15 cellular contexts compared by ENCODE assay signal in genomic region chr16:10600792-10601443, GRCh38. TPM values are rescaled to one million over a fixed set of nuclear protein-coding genes. Genes with fewer than 3 reads are reported as not detected.
DNase-seq lines count a peak whose midpoint lies in the region; ATAC-seq, FAIRE-seq and TF ChIP-seq lines count a peak whose summit lies in the region.
"Had no signal": no experiment of that assay in that cellular context is flagged by ENCODE, and none has a peak within 500 bp of the region (broad histone marks: within the 10 kb centered on the region; RNA-seq: fewer than 3 reads in every experiment).

No MANE protein-coding gene starts in this region.

- H4K5ac ChIP-seq in H9 (ENCODE audit: insufficient read length, low read depth, low read length): no peak overlapping the region

- H3K27ac Mint-ChIP-seq in H9: no peak overlapping the region; a peak in 1 of 7 replicates
- H3K27ac Mint-ChIP-seq: activated T-cell treated with anti-CD3 and anti-CD28 coated beads, Interleukin-2, amount 50 U/mL, for 24 hours; CD8-positive, alpha-beta T cell had no signal

- H3K9me3 ChIP-seq in H9 (ENCODE audit: control insufficient read depth, low read depth, low read length): no peaks in the 10 kb centered on the region
- no peaks in the 10 kb centered on the region for H3K9me3 ChIP-seq in pancreas
- H3K9me3 ChIP-seq: mucosa of descending colon had no signal

- H3K9me3 Mint-ChIP-seq in H9: no peaks in the 10 kb centered on the region; a peak in 1 of 5 replicates
- H3K9me3 Mint-ChIP-seq: activated T-cell treated with anti-CD3 and anti-CD28 coated beads, Interleukin-2, amount 50 U/mL, for 24 hours; CD8-positive, alpha-beta T cell had no signal

- no peak overlapping the region for H3K23ac ChIP-seq in H9 (ENCODE audit: insufficient read length, low read depth, low read length)

- no peak overlapping the region for H2AFZ ChIP-seq in H9 (ENCODE audit: low read length)

- peaks cover 4 to 13% of the 10 kb centered on the region in 2 experiments; a peak in 3 of 4 replicates for H3K4me1 Mint-ChIP-seq in H9

- H3K36me3 Mint-ChIP-seq in H9 (ENCODE audit: insufficient read depth in 1 of 3, low read depth in 3 of 3): no peaks in the 10 kb centered on the region
- H3K36me3 Mint-ChIP-seq: CD8-positive, alpha-beta T cell had no signal

- no peak overlapping the region for H3K14ac ChIP-seq in H9 (ENCODE audit: insufficient read depth, low read length)

- H3K4me3 ChIP-seq in fibroblast of the aortic adventitia (ENCODE audit: low read depth, low read length) (no peak overlapping the region), skeletal muscle cell (ENCODE audit: low read depth, low read length) (no peak overlapping the region), pancreas (no peak overlapping the region)
- H3K4me3 ChIP-seq: mucosa of descending colon had no signal

- no peak overlapping the region for H2BK120ac ChIP-seq in H9 (ENCODE audit: low read depth, low read length, poor library complexity, severe bottlenecking)

- H3K4me2 ChIP-seq in H9 (ENCODE audit: insufficient read depth, insufficient read length, low read length): no peak overlapping the region

- peaks cover 3% of the 10 kb centered on the region for H3K27me3 Mint-ChIP-seq in H9 (ENCODE audit: low read depth)

- H3K23me2 ChIP-seq in H9 (ENCODE audit: insufficient read length, low read depth, low read length, poor library complexity, severe bottlenecking): no peaks in the 10 kb centered on the region

- H2BK20ac ChIP-seq in H9 (ENCODE audit: low read depth, low read length, poor library complexity, severe bottlenecking): no peak overlapping the region

- FAIRE-seq in pancreas (lab: Jason Lieb, UNC): no peak
- FAIRE-seq: endothelial cell of umbilical vein had no signal

- H3K27ac ChIP-seq in H9 (ENCODE audit: insufficient read length, low read depth, low read length) (no peak overlapping the region), pancreas (no peak overlapping the region)

- H3K56ac ChIP-seq in H9 (ENCODE audit: insufficient read length, low read depth, low read length): no peak overlapping the region

- no peak overlapping the region for H3T11ph ChIP-seq in H9 (ENCODE audit: low read length)

- no peaks in the 10 kb centered on the region for H3K36me3 ChIP-seq in pancreas

- no CpG with 5 or more reads among the region's 12 CpGs for WGBS in H9 (ENCODE audit: extremely low coverage, insufficient read length, low lambda C conversion rate)
- 68 to 75% methylated on average over 12 of the region's 12 CpGs for WGBS in pancreas, 2 donors

- no peaks in the 10 kb centered on the region for H3K27me3 ChIP-seq in H9 (ENCODE audit: insufficient read depth, low read length)
- H3K27me3 ChIP-seq in pancreas: no peaks in the 10 kb centered on the region

- H2BK15ac ChIP-seq in H9 (ENCODE audit: low read depth, low read length): no peak overlapping the region

- H3K79me2 ChIP-seq in H9 (ENCODE audit: insufficient read depth, low read length): no peaks in the 10 kb centered on the region

- H4K91ac ChIP-seq in H9 (ENCODE audit: insufficient read length, low read depth, low read length): no peak overlapping the region

- DNase-seq in MV-4-11 (lab: John Stamatoyannopoulos, UW): peak; percentile 27
- peak; percentile 27 for DNase-seq in fibroblast of the aortic adventitia (ENCODE audit: low read depth)
- DNase-seq in skeletal muscle cell (ENCODE audit: low read depth): peak; percentile 25
- DNase-seq in kidney glomerular epithelial cell (lab: John Stamatoyannopoulos, UW): no peak
- no peak for DNase-seq in H9
- no peak for DNase-seq in pancreas
- DNase-seq: activated T-cell treated with anti-CD3 and anti-CD28 coated beads, Interleukin-2, amount 50 U/mL, for 24 hours; CD8-positive, alpha-beta T cell; HCEC 1CT; NCI-H1417 treated with DMSO at 0.1 percent for 48 hours; NCI-H774; stimulated activated CD4-positive, alpha-beta T cell treated with anti-CD3 and anti-CD28 coated beads, Interleukin-4, amount 100 ng/mL, for 4 hours had no signal

- H2BK5ac ChIP-seq in H9 (ENCODE audit: insufficient read length, low read length): no peak overlapping the region

- no peak overlapping the region for H4K8ac ChIP-seq in H9 (replicated peaks; ENCODE audit: insufficient read length, low read depth, low read length)

- no peak overlapping the region for H3K4ac ChIP-seq in H9 (ENCODE audit: low read depth, low read length)

- no peak overlapping the region for H3K18ac ChIP-seq in H9 (ENCODE audit: insufficient read length, low read depth, low read length)

- H3K4me3 Mint-ChIP-seq in H9: no peak overlapping the region
- H3K4me3 Mint-ChIP-seq: activated T-cell treated with anti-CD3 and anti-CD28 coated beads, Interleukin-2, amount 50 U/mL, for 24 hours; CD8-positive, alpha-beta T cell had no signal

- H2BK12ac ChIP-seq in H9 (ENCODE audit: insufficient read length, low read depth, low read length): no peak overlapping the region

- no peaks in the 10 kb centered on the region for H3K79me1 ChIP-seq in H9 (ENCODE audit: insufficient read depth, low read depth, low read length, poor library complexity, severe bottlenecking)

- H3K4me1 ChIP-seq in H9 (ENCODE audit: insufficient read depth, low read length) (no peaks in the 10 kb centered on the region), pancreas (no peaks in the 10 kb centered on the region)

- ATAC-seq in GM18867 (IDR thresholded peaks at IDR 0.05; ENCODE audit: unreplicated experiment) (peak; percentile 39), pancreas (no peak)
- ATAC-seq: CD8-positive, alpha-beta T cell had no signal

- H3K9ac ChIP-seq in H9 (ENCODE audit: extremely low read depth, insufficient read length, low read length): no peak overlapping the region

- H4K20me1 ChIP-seq in H9 (ENCODE audit: control insufficient read depth, insufficient read depth, insufficient read length): no peaks in the 10 kb centered on the region

- no peak for TF ChIP-seq CTCF in fibroblast of the aortic adventitia (IDR thresholded peaks at IDR 0.05; ENCODE audit: insufficient read depth, low read length)
- no peak for TF ChIP-seq CTCF in H9 (conservative IDR thresholded peaks at IDR 0.05)
- no peak for TF ChIP-seq CTCF in pancreas (IDR thresholded peaks at IDR 0.05)

- intact Hi-C loops in pancreas (cut with DNase I): no loop called here

- H2AK5ac ChIP-seq in H9 (ENCODE audit: insufficient read length, low read length): no peak overlapping the region

RNA-seq across cellular contexts. Expression of gene EMP2, which starts 20.5 kb away (rescaled TPM):
- total RNA-seq in fibroblast of the aortic adventitia (ENCODE audit: low replicate concordance) (6.8 and 31.1 TPM in 2 replicates), H9 (2021) (14.4 and 15.1 TPM in 2 replicates), pancreas (10 to 100 TPM in 1 of 6 donors, 1 to 10 TPM in 5; 9.0 to 13.0 (median 9.3) TPM)
- polyA plus RNA-seq in pancreas: 10 to 100 TPM in 1 of 2 donors, 1 to 10 TPM in 1; 5.5 to 13.7 TPM
- total RNA-seq: CD8-positive, alpha-beta T cell had no signal

Comparison
In these comparisons a context has a peak if more than half of its experiments do, and no peak if none do; other contexts are left out.
1. DNase-seq: peak in MV-4-11 (single experiment), fibroblast of the aortic adventitia (single experiment) and skeletal muscle cell (single experiment); none in kidney glomerular epithelial cell (single experiment), H9 (single experiment) and pancreas (0 of 6).